ENCODE assay signal across 1 cellular context in genomic region chr7:130894146-130895005, GRCh38.
TF ChIP-seq lines count a peak whose summit lies in the region.

No MANE protein-coding gene starts in this region.

TF ChIP-seq in HepG2, 621 proteins besides CTCF, POLR2A, EP300 and RAD21 (continued from another document and continues in another):
- TF ChIP-seq POGK (CRISPR knock-in tag; conservative IDR thresholded peaks at IDR 0.05) (no peak), KDM1A (CRISPR knock-in tag; IDR thresholded peaks at IDR 0.05) (no peak), YEATS4 (CRISPR knock-in tag; IDR thresholded peaks at IDR 0.05; ENCODE audit: borderline replicate concordance) (no peak), HINFP (CRISPR knock-in tag; IDR thresholded peaks at IDR 0.05; ENCODE audit: low read depth) (no peak), CC2D1A (CRISPR knock-in tag; IDR thresholded peaks at IDR 0.05) (no peak), ZNF275 (CRISPR knock-in tag; IDR thresholded peaks at IDR 0.05; ENCODE audit: borderline replicate concordance) (no peak), POGZ (CRISPR knock-in tag; IDR thresholded peaks at IDR 0.05) (no peak), HNRNPUL1 (IDR thresholded peaks at IDR 0.05; ENCODE audit: low read depth, low read length) (no peak), HIVEP1 (CRISPR knock-in tag; IDR thresholded peaks at IDR 0.05) (no peak), SSRP1 (CRISPR knock-in tag; IDR thresholded peaks at IDR 0.05) (no peak), ZNF576 (CRISPR knock-in tag; IDR thresholded peaks at IDR 0.05) (no peak), NCOA2 (CRISPR knock-in tag; IDR thresholded peaks at IDR 0.05) (peak; percentile 80), DDIT3 (CRISPR knock-in tag; IDR thresholded peaks at IDR 0.05) (no peak), ATF3 (CRISPR knock-in tag; IDR thresholded peaks at IDR 0.05) (peak; percentile 76), HMG20B (CRISPR knock-in tag; conservative IDR thresholded peaks at IDR 0.05) (no peak), THRA (CRISPR knock-in tag; IDR thresholded peaks at IDR 0.05; ENCODE audit: borderline replicate concordance) (peak; percentile 89; the same call in 1 of the 2 replicates), HNRNPLL (IDR thresholded peaks at IDR 0.05; ENCODE audit: low read depth, low read length, poor library complexity, severe bottlenecking) (peak; percentile 52), REST (IDR thresholded peaks at IDR 0.05; ENCODE audit: borderline replicate concordance in 1 of 2, low read depth in 1 of 2, low read length in 2 of 2) (no peak), JARID2 (CRISPR knock-in tag; IDR thresholded peaks at IDR 0.05; ENCODE audit: insufficient replicate concordance) (no peak), FOXM1 (CRISPR knock-in tag; IDR thresholded peaks at IDR 0.05) (no peak), ZNF83 (CRISPR knock-in tag; IDR thresholded peaks at IDR 0.05; ENCODE audit: borderline replicate concordance) (no peak), CSRNP2 (CRISPR knock-in tag; conservative IDR thresholded peaks at IDR 0.05; ENCODE audit: low read depth) (no peak)
- TF ChIP-seq, protein P1, sequence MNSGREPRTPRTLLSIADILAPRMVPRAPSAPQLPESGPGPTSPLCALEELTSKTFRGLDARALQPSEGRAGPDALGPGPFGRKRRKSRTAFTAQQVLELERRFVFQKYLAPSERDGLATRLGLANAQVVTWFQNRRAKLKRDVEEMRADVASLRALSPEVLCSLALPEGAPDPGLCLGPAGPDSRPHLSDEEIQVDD (CRISPR knock-in tag; IDR thresholded peaks at IDR 0.05; ENCODE audit: borderline replicate concordance), result no peak
- TF ChIP-seq, protein P2, sequence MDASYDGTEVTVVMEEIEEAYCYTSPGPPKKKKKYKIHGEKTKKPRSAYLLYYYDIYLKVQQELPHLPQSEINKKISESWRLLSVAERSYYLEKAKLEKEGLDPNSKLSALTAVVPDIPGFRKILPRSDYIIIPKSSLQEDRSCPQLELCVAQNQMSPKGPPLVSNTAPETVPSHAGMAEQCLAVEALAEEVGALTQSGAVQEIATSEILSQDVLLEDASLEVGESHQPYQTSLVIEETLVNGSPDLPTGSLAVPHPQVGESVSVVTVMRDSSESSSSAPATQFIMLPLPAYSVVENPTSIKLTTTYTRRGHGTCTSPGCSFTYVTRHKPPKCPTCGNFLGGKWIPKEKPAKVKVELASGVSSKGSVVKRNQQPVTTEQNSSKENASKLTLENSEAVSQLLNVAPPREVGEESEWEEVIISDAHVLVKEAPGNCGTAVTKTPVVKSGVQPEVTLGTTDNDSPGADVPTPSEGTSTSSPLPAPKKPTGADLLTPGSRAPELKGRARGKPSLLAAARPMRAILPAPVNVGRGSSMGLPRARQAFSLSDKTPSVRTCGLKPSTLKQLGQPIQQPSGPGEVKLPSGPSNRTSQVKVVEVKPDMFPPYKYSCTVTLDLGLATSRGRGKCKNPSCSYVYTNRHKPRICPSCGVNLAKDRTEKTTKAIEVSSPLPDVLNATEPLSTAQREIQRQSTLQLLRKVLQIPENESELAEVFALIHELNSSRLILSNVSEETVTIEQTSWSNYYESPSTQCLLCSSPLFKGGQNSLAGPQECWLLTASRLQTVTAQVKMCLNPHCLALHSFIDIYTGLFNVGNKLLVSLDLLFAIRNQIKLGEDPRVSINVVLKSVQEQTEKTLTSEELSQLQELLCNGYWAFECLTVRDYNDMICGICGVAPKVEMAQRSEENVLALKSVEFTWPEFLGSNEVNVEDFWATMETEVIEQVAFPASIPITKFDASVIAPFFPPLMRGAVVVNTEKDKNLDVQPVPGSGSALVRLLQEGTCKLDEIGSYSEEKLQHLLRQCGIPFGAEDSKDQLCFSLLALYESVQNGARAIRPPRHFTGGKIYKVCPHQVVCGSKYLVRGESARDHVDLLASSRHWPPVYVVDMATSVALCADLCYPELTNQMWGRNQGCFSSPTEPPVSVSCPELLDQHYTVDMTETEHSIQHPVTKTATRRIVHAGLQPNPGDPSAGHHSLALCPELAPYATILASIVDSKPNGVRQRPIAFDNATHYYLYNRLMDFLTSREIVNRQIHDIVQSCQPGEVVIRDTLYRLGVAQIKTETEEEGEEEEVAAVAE (CRISPR knock-in tag; IDR thresholded peaks at IDR 0.05; ENCODE audit: borderline replicate concordance), result no peak; the same call in 1 of the 2 replicates
- TF ChIP-seq, protein P3, sequence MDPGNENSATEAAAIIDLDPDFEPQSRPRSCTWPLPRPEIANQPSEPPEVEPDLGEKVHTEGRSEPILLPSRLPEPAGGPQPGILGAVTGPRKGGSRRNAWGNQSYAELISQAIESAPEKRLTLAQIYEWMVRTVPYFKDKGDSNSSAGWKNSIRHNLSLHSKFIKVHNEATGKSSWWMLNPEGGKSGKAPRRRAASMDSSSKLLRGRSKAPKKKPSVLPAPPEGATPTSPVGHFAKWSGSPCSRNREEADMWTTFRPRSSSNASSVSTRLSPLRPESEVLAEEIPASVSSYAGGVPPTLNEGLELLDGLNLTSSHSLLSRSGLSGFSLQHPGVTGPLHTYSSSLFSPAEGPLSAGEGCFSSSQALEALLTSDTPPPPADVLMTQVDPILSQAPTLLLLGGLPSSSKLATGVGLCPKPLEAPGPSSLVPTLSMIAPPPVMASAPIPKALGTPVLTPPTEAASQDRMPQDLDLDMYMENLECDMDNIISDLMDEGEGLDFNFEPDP (CRISPR knock-in tag; conservative IDR thresholded peaks at IDR 0.05), result no peak
